Comparison of ENCODE assay signal across 16 cellular contexts in genomic region chrX:71671043-71671829, GRCh38. TPM values are rescaled to one million over a fixed set of nuclear protein-coding genes. Genes with fewer than 3 reads are reported as not detected.
DNase-seq lines count a peak whose midpoint lies in the region; ATAC-seq and TF ChIP-seq lines count a peak whose summit lies in the region.
"Had no signal": no experiment of that assay in that cellular context is flagged by ENCODE, and none has a peak within 500 bp of the region (broad histone marks: within the 10 kb centered on the region; RNA-seq: fewer than 3 reads in every experiment).

No MANE protein-coding gene starts in this region.

- H4K91ac ChIP-seq in mesenchymal stem cell (ENCODE audit: low read length), result no peak overlapping the region

- H2AFZ ChIP-seq in mesenchymal stem cell (ENCODE audit: low read depth, low read length), result no peak overlapping the region

- 87% methylated on average over 12 of the region's 14 CpGs for WGBS in mesenchymal stem cell

- peaks cover 21% of the 10 kb centered on the region for H3K4me1 Mint-ChIP-seq in activated CD8-positive, alpha-beta T cell treated with anti-CD3 and anti-CD28 coated beads for 36 hours (ENCODE audit: low read depth)
- H3K4me1 Mint-ChIP-seq in activated CD8-positive, alpha-beta T cell treated with anti-CD3 and anti-CD28 coated beads, Interleukin-2, amount 10 ng/mL, durations not matched to agents 7 days and 5 days (ENCODE audit: low read depth), result peaks cover 20% of the 10 kb centered on the region
- peaks cover 21% of the 10 kb centered on the region for H3K4me1 Mint-ChIP-seq in activated T-cell treated with anti-CD3 and anti-CD28 coated beads, Interleukin-2, amount 50 U/mL, for 24 hours (ENCODE audit: low read depth)

- no peak overlapping the region for H3K23ac ChIP-seq in mesenchymal stem cell (ENCODE audit: low read length in 2 of 2)

- no peaks in the 10 kb centered on the region for H3K9me3 Mint-ChIP-seq in activated CD8-positive, alpha-beta T cell treated with anti-CD3 and anti-CD28 coated beads for 36 hours
- H3K9me3 Mint-ChIP-seq in activated CD8-positive, alpha-beta T cell treated with anti-CD3 and anti-CD28 coated beads, Interleukin-2, amount 10 ng/mL, durations not matched to agents 7 days and 5 days (ENCODE audit: insufficient read depth), result no peaks in the 10 kb centered on the region
- H3K9me3 Mint-ChIP-seq in activated T-cell treated with anti-CD3 and anti-CD28 coated beads, Interleukin-2, amount 50 U/mL, for 24 hours, result no peaks in the 10 kb centered on the region

- H3K79me1 ChIP-seq in mesenchymal stem cell (replicated peaks; ENCODE audit: low read length, poor library complexity, severe bottlenecking), result no peaks in the 10 kb centered on the region

- no peak for TF ChIP-seq CTCF in activated CD8-positive, alpha-beta T cell treated with anti-CD3 and anti-CD28 coated beads for 36 hours (IDR thresholded peaks at IDR 0.05)
- no peak for TF ChIP-seq CTCF in omental fat pad (IDR thresholded peaks at IDR 0.05)

- H3K27me3 Mint-ChIP-seq in activated CD8-positive, alpha-beta T cell treated with anti-CD3 and anti-CD28 coated beads for 36 hours, result peaks cover 4% of the 10 kb centered on the region
- peaks cover 9% of the 10 kb centered on the region for H3K27me3 Mint-ChIP-seq in activated CD8-positive, alpha-beta T cell treated with anti-CD3 and anti-CD28 coated beads, Interleukin-2, amount 10 ng/mL, durations not matched to agents 7 days and 5 days (ENCODE audit: low read depth)
- peaks cover 48% of the 10 kb centered on the region for H3K27me3 Mint-ChIP-seq in activated T-cell treated with anti-CD3 and anti-CD28 coated beads, Interleukin-2, amount 50 U/mL, for 24 hours

- CTCF ChIA-PET in activated CD8-positive, alpha-beta T cell treated with anti-CD3 and anti-CD28 coated beads for 36 hours (lab: Charles Lee), result interaction anchor here (1.0 to 3.3 kb wide), 2 partner anchors 189 to 240 kb away, joined by 4 to 18 read pairs; no protein-coding TSS in a partner anchor
- CTCF ChIA-PET in activated CD8-positive, alpha-beta T cell treated with anti-CD3 and anti-CD28 coated beads, Interleukin-2, amount 10 ng/mL, durations not matched to agents 7 days and 5 days (lab: Charles Lee), result no interaction called here

- no peak overlapping the region for H3K4me2 ChIP-seq in mesenchymal stem cell (ENCODE audit: low read length, poor library complexity, severe bottlenecking)

- no peaks in the 10 kb centered on the region for H3K36me3 Mint-ChIP-seq in activated CD8-positive, alpha-beta T cell treated with anti-CD3 and anti-CD28 coated beads for 36 hours (ENCODE audit: low read depth)
- H3K36me3 Mint-ChIP-seq in activated CD8-positive, alpha-beta T cell treated with anti-CD3 and anti-CD28 coated beads, Interleukin-2, amount 10 ng/mL, durations not matched to agents 7 days and 5 days (ENCODE audit: low read depth), result no peaks in the 10 kb centered on the region
- no peaks in the 10 kb centered on the region for H3K36me3 Mint-ChIP-seq in activated T-cell treated with anti-CD3 and anti-CD28 coated beads, Interleukin-2, amount 50 U/mL, for 24 hours (ENCODE audit: low read depth)

- H3K4me1 ChIP-seq in mesenchymal stem cell (ENCODE audit: control insufficient read depth, insufficient read depth, low read depth, low read length), result peaks cover 2% of the 10 kb centered on the region
- H3K4me1 ChIP-seq: body of pancreas, tibial nerve had no signal

- no peaks in the 10 kb centered on the region for H3K9me3 ChIP-seq in mesenchymal stem cell (ENCODE audit: control insufficient read depth, low read length)
- H3K9me3 ChIP-seq: body of pancreas, tibial nerve had no signal

- intact Hi-C loops in activated CD8-positive, alpha-beta T cell treated with anti-CD3 and anti-CD28 coated beads for 36 hours (cut with micrococcal nuclease), result no loop called here

- H3K14ac ChIP-seq in mesenchymal stem cell (ENCODE audit: low read length in 2 of 2), result no peak overlapping the region

- peak; percentile 66 for ATAC-seq in activated CD8-positive, alpha-beta T cell treated with anti-CD3 and anti-CD28 coated beads for 36 hours
- no peak for ATAC-seq in activated CD8-positive, alpha-beta T cell treated with anti-CD3 and anti-CD28 coated beads, Interleukin-2, amount 10 ng/mL, durations not matched to agents 7 days and 5 days
- ATAC-seq in GM19035 (IDR thresholded peaks at IDR 0.05; ENCODE audit: unreplicated experiment) (no peak), omental fat pad (ENCODE audit: low FRiP score) (no peak)
- ATAC-seq: body of pancreas had no signal

- H3K36me3 ChIP-seq in mesenchymal stem cell (ENCODE audit: control insufficient read depth in 1 of 2, insufficient read depth in 2 of 2, low read depth in 1 of 2, low read length in 2 of 2), result no peaks in the 10 kb centered on the region
- H3K36me3 ChIP-seq: tibial nerve had no signal

- no peak overlapping the region for H3K4ac ChIP-seq in mesenchymal stem cell (ENCODE audit: low read depth in 1 of 2, low read length in 2 of 2)

- H2BK15ac ChIP-seq in mesenchymal stem cell (ENCODE audit: low read depth, poor library complexity, severe bottlenecking), result no peak overlapping the region

- H2AK5ac ChIP-seq in mesenchymal stem cell (ENCODE audit: low read length, severe bottlenecking), result no peak overlapping the region

- POLR2A ChIA-PET in activated CD8-positive, alpha-beta T cell treated with anti-CD3 and anti-CD28 coated beads for 36 hours (lab: Charles Lee), result no interaction called here
- POLR2A ChIA-PET in activated CD8-positive, alpha-beta T cell treated with anti-CD3 and anti-CD28 coated beads, Interleukin-2, amount 10 ng/mL, durations not matched to agents 7 days and 5 days (lab: Charles Lee), result no interaction called here

- no peak overlapping the region for H2BK5ac ChIP-seq in mesenchymal stem cell (ENCODE audit: low read depth, low read length, poor library complexity, severe bottlenecking)

- no peak overlapping the region for H3K18ac ChIP-seq in mesenchymal stem cell (ENCODE audit: low read depth in 1 of 2, low read length in 2 of 2)

- no peak overlapping the region for H3K4me3 Mint-ChIP-seq in activated CD8-positive, alpha-beta T cell treated with anti-CD3 and anti-CD28 coated beads for 36 hours
- H3K4me3 Mint-ChIP-seq in activated CD8-positive, alpha-beta T cell treated with anti-CD3 and anti-CD28 coated beads, Interleukin-2, amount 10 ng/mL, durations not matched to agents 7 days and 5 days, result no peak overlapping the region
- no peak overlapping the region for H3K4me3 Mint-ChIP-seq in activated T-cell treated with anti-CD3 and anti-CD28 coated beads, Interleukin-2, amount 50 U/mL, for 24 hours

- H3K27ac ChIP-seq in mesenchymal stem cell (ENCODE audit: low read length, poor library complexity, severe bottlenecking), result no peak overlapping the region
- H3K27ac ChIP-seq: body of pancreas, tibial nerve, VCaP had no signal

- H3K9ac ChIP-seq in mesenchymal stem cell (ENCODE audit: low read length), result no peak overlapping the region

- peak; percentile 65 for DNase-seq in activated CD8-positive, alpha-beta T cell treated with anti-CD3 and anti-CD28 coated beads for 36 hours
- DNase-seq in activated CD8-positive, alpha-beta T cell treated with anti-CD3 and anti-CD28 coated beads, Interleukin-2, amount 10 ng/mL, durations not matched to agents 7 days and 5 days, result no peak
- DNase-seq in activated T-cell treated with anti-CD3 and anti-CD28 coated beads, Interleukin-2, amount 50 U/mL, for 24 hours, result peak; percentile 75
- DNase-seq in kidney tubule cell (ENCODE audit: low spot score) (peak; percentile 47), mesenchymal stem cell (no peak), omental fat pad (ENCODE audit: low spot score) (no peak)
- peak; percentile 74 for DNase-seq in stimulated activated CD8-positive, alpha-beta memory T cell treated with anti-CD3 and anti-CD28 coated beads, Interleukin-4, amount 100 ng/mL, for 48 hours
- DNase-seq: body of pancreas, NCI-H1092, NCI-H510A, nucleus accumbens had no signal

- no peak overlapping the region for H3K4me3 ChIP-seq in mesenchymal stem cell (ENCODE audit: insufficient read depth in 1 of 2, low read depth in 1 of 2, low read length in 2 of 2)
- H3K4me3 ChIP-seq: body of pancreas, tibial nerve had no signal

- H3K27ac Mint-ChIP-seq in activated CD8-positive, alpha-beta T cell treated with anti-CD3 and anti-CD28 coated beads for 36 hours, result peak overlapping the region; percentile 46
- H3K27ac Mint-ChIP-seq in activated CD8-positive, alpha-beta T cell treated with anti-CD3 and anti-CD28 coated beads, Interleukin-2, amount 10 ng/mL, durations not matched to agents 7 days and 5 days, result no peak overlapping the region
- H3K27ac Mint-ChIP-seq in activated T-cell treated with anti-CD3 and anti-CD28 coated beads, Interleukin-2, amount 50 U/mL, for 24 hours, result peak overlapping the region; percentile 22

- H4K8ac ChIP-seq in mesenchymal stem cell (ENCODE audit: low read length), result no peak overlapping the region

- H3K27me3 ChIP-seq in mesenchymal stem cell (ENCODE audit: control insufficient read depth in 1 of 2, insufficient read depth in 1 of 2, low read length in 2 of 2), result peaks cover 0 to 33% of the 10 kb centered on the region in 2 experiments
- H3K27me3 ChIP-seq: body of pancreas, tibial nerve had no signal

- no peak overlapping the region for H2BK120ac ChIP-seq in mesenchymal stem cell (ENCODE audit: low read depth, low read length)

- H2BK12ac ChIP-seq in mesenchymal stem cell (ENCODE audit: low read length in 2 of 2), result no peak overlapping the region

RNA-seq across cellular contexts. Expression of gene CXorf49, which starts 46.8 kb away (rescaled TPM):
- total RNA-seq in activated CD8-positive, alpha-beta T cell treated with anti-CD3 and anti-CD28 coated beads for 36 hours, result not detected
- not detected for total RNA-seq in activated CD8-positive, alpha-beta T cell treated with anti-CD3 and anti-CD28 coated beads, Interleukin-2, amount 10 ng/mL, durations not matched to agents 7 days and 5 days
- polyA plus RNA-seq in mesenchymal stem cell (2013, experiment 1 of 2), result not detected
- not detected for polyA plus RNA-seq in mesenchymal stem cell (2013, experiment 2 of 2)
- total RNA-seq in omental fat pad, result not detected
- total RNA-seq: A673, body of pancreas, liver, tibial nerve had no signal
- polyA plus RNA-seq: liver had no signal

RNA-seq across cellular contexts. Expression of gene CXCR3, which starts 52.9 kb away (rescaled TPM):
- 10 to 100 TPM; 42.4 to 43.8 TPM for total RNA-seq in activated CD8-positive, alpha-beta T cell treated with anti-CD3 and anti-CD28 coated beads for 36 hours
- total RNA-seq in activated CD8-positive, alpha-beta T cell treated with anti-CD3 and anti-CD28 coated beads, Interleukin-2, amount 10 ng/mL, durations not matched to agents 7 days and 5 days, result 100 to 1,000 TPM; 141 to 145 TPM
- polyA plus RNA-seq in mesenchymal stem cell (2013, experiment 1 of 2), result not detected
- polyA plus RNA-seq in mesenchymal stem cell (2013, experiment 2 of 2), result not detected
- total RNA-seq in omental fat pad, result not detected
- total RNA-seq: A673, tibial nerve had no signal

Comparison
In these comparisons a context has a peak if more than half of its experiments do, and no peak if none do; other contexts are left out.
1. DNase-seq: peak in activated CD8-positive, alpha-beta T cell treated with anti-CD3 and anti-CD28 coated beads for 36 hours (single experiment), activated T-cell treated with anti-CD3 and anti-CD28 coated beads, Interleukin-2, amount 50 U/mL, for 24 hours (single experiment), kidney tubule cell (single experiment) and stimulated activated CD8-positive, alpha-beta memory T cell treated with anti-CD3 and anti-CD28 coated beads, Interleukin-4, amount 100 ng/mL, for 48 hours (single experiment); none in activated CD8-positive, alpha-beta T cell treated with anti-CD3 and anti-CD28 coated beads, Interleukin-2, amount 10 ng/mL, durations not matched to agents 7 days and 5 days (single experiment), mesenchymal stem cell (single experiment) and omental fat pad (single experiment).
2. RNA of gene CXCR3, which starts 52.9 kb away (total RNA-seq): 141 to 145 TPM in activated CD8-positive, alpha-beta T cell treated with anti-CD3 and anti-CD28 coated beads, Interleukin-2, amount 10 ng/mL, durations not matched to agents 7 days and 5 days and 42.4 to 43.8 TPM in activated CD8-positive, alpha-beta T cell treated with anti-CD3 and anti-CD28 coated beads for 36 hours; not detected in omental fat pad; every median in the first group is over 10 times any median in the second.